In the genomic region with DNA sequence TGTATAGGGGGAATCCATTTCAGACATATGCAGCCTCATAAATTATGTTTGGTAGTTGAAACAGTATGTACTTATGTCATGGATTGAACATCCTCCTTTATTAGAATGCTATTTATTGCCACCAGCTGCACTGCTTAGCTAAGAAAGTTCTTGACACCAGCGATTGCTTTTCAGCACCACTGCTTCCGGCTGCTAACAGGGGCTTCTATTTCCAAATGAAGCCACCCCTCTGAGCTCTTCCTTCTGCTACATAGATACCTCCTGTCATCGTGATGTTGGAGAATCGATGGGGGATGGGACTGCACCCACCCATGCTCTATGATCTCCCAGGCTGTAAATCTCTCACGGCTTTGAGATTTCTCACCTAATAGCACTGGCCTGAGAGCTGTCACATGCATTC, we compare ENCODE assay signal across 17 cellular contexts.
A peak's percentile ranks its signal among the peaks of the same experiment; 100 is the strongest.
DNase-seq lines count a peak whose midpoint lies in the region; ATAC-seq, FAIRE-seq and TF ChIP-seq lines count a peak whose summit lies in the region.
"Had no signal": no experiment of that assay in that cellular context is flagged by ENCODE, and none has a peak within 500 bp of the region (broad histone marks: within the 10 kb centered on the region; RNA-seq: fewer than 3 reads in every experiment).

No MANE protein-coding gene starts in this region.

- no peak for TF ChIP-seq CTCF in neural cell (IDR thresholded peaks at IDR 0.05; ENCODE audit: poor library complexity, severe bottlenecking)
- TF ChIP-seq CTCF in HepG2 (CRISPR knock-in tag; IDR thresholded peaks at IDR 0.05) = no peak

- H3K36me3 ChIP-seq in neural cell (ENCODE audit: insufficient read depth, low read length) (no peaks in the 10 kb centered on the region), HepG2 (replicated peaks in 1 of 2; ENCODE audit: control insufficient read depth in 1 of 2, insufficient read depth in 2 of 2, low read length in 2 of 2) (no peaks in the 10 kb centered on the region)
- H3K36me3 ChIP-seq: BLaER1 had no signal

- no peaks in the 10 kb centered on the region for H4K20me1 ChIP-seq in neural cell (ENCODE audit: insufficient read depth)
- no peaks in the 10 kb centered on the region for H4K20me1 ChIP-seq in HepG2 (ENCODE audit: insufficient read depth, low read length)
- H4K20me1 ChIP-seq: BLaER1 had no signal

- ATAC-seq in HG03521 (IDR thresholded peaks at IDR 0.05; ENCODE audit: unreplicated experiment) = no peak
- no peak for ATAC-seq in HepG2
- ATAC-seq in GM19455 (IDR thresholded peaks at IDR 0.05; ENCODE audit: unreplicated experiment) = no peak
- ATAC-seq: HCT116 had no signal

- intact Hi-C loops in HepG2 (cut with micrococcal nuclease; ENCODE audit: unreplicated experiment) = no loop called here

- H2AFZ ChIP-seq in neural cell (ENCODE audit: low read depth, low read length) (no peak overlapping the region), HepG2 (ENCODE audit: low read length) (no peak overlapping the region)

- in situ Hi-C loops in HepG2 (cut with HindIII; ENCODE audit: extremely low pct_ligation_motif_present, low pct_unique_long_range_greater_than_20kb) = no loop called here

- no peak for FAIRE-seq in HepG2 (lab: Jason Lieb, UNC)

- 11% methylated on average over 5 of the region's 5 CpGs for whole genome bisulfite sequencing in HepG2 (ENCODE audit: low lambda C conversion rate)

- no peak for TF ChIP-seq POLR2A in HepG2 (IDR thresholded peaks at IDR 0.05; ENCODE audit: insufficient read depth in 1 of 2, low read depth in 2 of 2, low read length in 2 of 2)

- DNase-seq in NCI-H2227 (lab: John Stamatoyannopoulos, UW; ENCODE audit: unreplicated experiment) (peak; percentile 23), NCI-H2227 treated with DMSO at 0.1 percent for 48 hours (lab: John Stamatoyannopoulos, UW) (no peak), HepG2 (ENCODE audit: low spot score) (no peak)
- DNase-seq: 8988T; CD4-positive, alpha-beta memory T cell; DMS153; DMS79; GDM1; GOT3; H7; HFFc6 had no signal

- H3K27me3 ChIP-seq in neural cell (ENCODE audit: insufficient read depth, low read depth, low read length) (no peaks in the 10 kb centered on the region), HepG2 (ENCODE audit: control insufficient read depth in 1 of 2, insufficient read depth in 2 of 2, low read length in 2 of 2) (no peaks in the 10 kb centered on the region; a peak in 1 of 5 replicates)
- H3K27me3 ChIP-seq: BLaER1 had no signal

- no peaks in the 10 kb centered on the region for H3K9me3 ChIP-seq in neural cell (ENCODE audit: low read length)
- no peaks in the 10 kb centered on the region for H3K9me3 ChIP-seq in HepG2 (ENCODE audit: low read length)
- H3K9me3 ChIP-seq: BLaER1 had no signal

- no peaks in the 10 kb centered on the region for H3K79me2 ChIP-seq in neural cell (replicated peaks; ENCODE audit: insufficient read depth, low read length)
- no peaks in the 10 kb centered on the region for H3K79me2 ChIP-seq in HepG2 (ENCODE audit: insufficient read depth, low read length)

- H3K4me3 ChIP-seq in neural cell (ENCODE audit: low read length) (peak overlapping the region; percentile 25), HepG2 (replicated peaks in 1 of 3; ENCODE audit: insufficient read depth in 1 of 3, low read depth in 2 of 3, low read length in 3 of 3) (no peak overlapping the region)
- H3K4me3 ChIP-seq: BLaER1 had no signal

- TF ChIP-seq EP300 in neural cell (conservative IDR thresholded peaks at IDR 0.05; ENCODE audit: poor library complexity, severe bottlenecking) = no peak
- TF ChIP-seq EP300 in HepG2 (IDR thresholded peaks at IDR 0.05; ENCODE audit: low read depth in 2 of 2, low read length in 2 of 2) = no peak
- TF ChIP-seq EP300 in HepG2 (CRISPR knock-in tag; IDR thresholded peaks at IDR 0.05; ENCODE audit: borderline replicate concordance) = no peak

- H3K4me1 ChIP-seq in HepG2 (ENCODE audit: insufficient read depth, low read length) = 0 out of 2 replicates have a peak, but pooled peaks cover 5% of the 10 kb centered on the region
- H3K4me1 ChIP-seq: BLaER1 had no signal

- H3F3A ChIP-seq in neural cell (ENCODE audit: insufficient read depth, low read length, poor library complexity, severe bottlenecking) = no peaks in the 10 kb centered on the region

- H3K9me2 ChIP-seq in neural cell (ENCODE audit: insufficient read depth, low read length) = no peaks in the 10 kb centered on the region

- H3K9ac ChIP-seq in neural cell (ENCODE audit: low read length) (no peak overlapping the region), HepG2 (ENCODE audit: insufficient read depth, low read depth, low read length) (no peak overlapping the region)
- H3K9ac ChIP-seq: BLaER1 had no signal

- peak overlapping the region; percentile 27 for H3K27ac ChIP-seq in neural cell (ENCODE audit: low read length)
- no peak overlapping the region for H3K27ac ChIP-seq in HepG2 (ENCODE audit: extremely low read length, insufficient read depth, low read length)
- H3K27ac ChIP-seq: BLaER1 had no signal

- CTCF ChIA-PET in HepG2 (lab: Yijun Ruan, JAX; ENCODE audit: low intra/inter-chr PET ratio, low total read pairs) = no interaction called here

- no TSS peak for BruUV-seq in HepG2 (replicated peaks; lab: Mats Ljungman, UMichigan)

- TF ChIP-seq RAD21 in neural cell (conservative IDR thresholded peaks at IDR 0.05) = no peak
- TF ChIP-seq RAD21 in HepG2 (CRISPR knock-in tag; IDR thresholded peaks at IDR 0.05) = no peak

- POLR2A ChIA-PET in HepG2 (lab: Yijun Ruan, JAX) = no interaction called here

- peak overlapping the region; percentile 4 for H3K4me2 ChIP-seq in neural cell (ENCODE audit: low read length)
- H3K4me2 ChIP-seq in HepG2 (ENCODE audit: low read depth, low read length) = no peak overlapping the region
- H3K4me2 ChIP-seq: BLaER1 had no signal

TF ChIP-seq in PFSK-1, 5 proteins besides CTCF, POLR2A, EP300 and RAD21 (continues in another document):
- no peak for TF ChIP-seq FOXP2 (optimal IDR thresholded peaks at IDR 0.05; ENCODE audit: borderline replicate concordance, extremely low read depth, extremely low read length, insufficient read depth)
- no peak for TF ChIP-seq TAF1 (IDR thresholded peaks at IDR 0.05; ENCODE audit: borderline replicate concordance, insufficient read depth, low read length)
- no peak for TF ChIP-seq SIN3A (IDR thresholded peaks at IDR 0.05; ENCODE audit: borderline replicate concordance, insufficient read depth, low read length)

TF ChIP-seq in neural cell, 6 proteins besides CTCF, POLR2A, EP300 and RAD21 (continues in another document):
- TF ChIP-seq, protein P1, sequence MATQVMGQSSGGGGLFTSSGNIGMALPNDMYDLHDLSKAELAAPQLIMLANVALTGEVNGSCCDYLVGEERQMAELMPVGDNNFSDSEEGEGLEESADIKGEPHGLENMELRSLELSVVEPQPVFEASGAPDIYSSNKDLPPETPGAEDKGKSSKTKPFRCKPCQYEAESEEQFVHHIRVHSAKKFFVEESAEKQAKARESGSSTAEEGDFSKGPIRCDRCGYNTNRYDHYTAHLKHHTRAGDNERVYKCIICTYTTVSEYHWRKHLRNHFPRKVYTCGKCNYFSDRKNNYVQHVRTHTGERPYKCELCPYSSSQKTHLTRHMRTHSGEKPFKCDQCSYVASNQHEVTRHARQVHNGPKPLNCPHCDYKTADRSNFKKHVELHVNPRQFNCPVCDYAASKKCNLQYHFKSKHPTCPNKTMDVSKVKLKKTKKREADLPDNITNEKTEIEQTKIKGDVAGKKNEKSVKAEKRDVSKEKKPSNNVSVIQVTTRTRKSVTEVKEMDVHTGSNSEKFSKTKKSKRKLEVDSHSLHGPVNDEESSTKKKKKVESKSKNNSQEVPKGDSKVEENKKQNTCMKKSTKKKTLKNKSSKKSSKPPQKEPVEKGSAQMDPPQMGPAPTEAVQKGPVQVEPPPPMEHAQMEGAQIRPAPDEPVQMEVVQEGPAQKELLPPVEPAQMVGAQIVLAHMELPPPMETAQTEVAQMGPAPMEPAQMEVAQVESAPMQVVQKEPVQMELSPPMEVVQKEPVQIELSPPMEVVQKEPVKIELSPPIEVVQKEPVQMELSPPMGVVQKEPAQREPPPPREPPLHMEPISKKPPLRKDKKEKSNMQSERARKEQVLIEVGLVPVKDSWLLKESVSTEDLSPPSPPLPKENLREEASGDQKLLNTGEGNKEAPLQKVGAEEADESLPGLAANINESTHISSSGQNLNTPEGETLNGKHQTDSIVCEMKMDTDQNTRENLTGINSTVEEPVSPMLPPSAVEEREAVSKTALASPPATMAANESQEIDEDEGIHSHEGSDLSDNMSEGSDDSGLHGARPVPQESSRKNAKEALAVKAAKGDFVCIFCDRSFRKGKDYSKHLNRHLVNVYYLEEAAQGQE (IDR thresholded peaks at IDR 0.05; ENCODE audit: borderline replicate concordance) = no peak
- no peak for TF ChIP-seq POLR2AphosphoS5 (IDR thresholded peaks at IDR 0.05)
- TF ChIP-seq EZH2 (IDR thresholded peaks at IDR 0.05; ENCODE audit: borderline replicate concordance, insufficient read depth, low read length, poor library complexity, severe bottlenecking) = no peak
- TF ChIP-seq SMC3 (conservative IDR thresholded peaks at IDR 0.05; ENCODE audit: poor library complexity) = no peak

TF ChIP-seq in HepG2, 621 proteins besides CTCF, POLR2A, EP300 and RAD21 (continues in another document):
- TF ChIP-seq NFIB (CRISPR knock-in tag; IDR thresholded peaks at IDR 0.05; ENCODE audit: borderline replicate concordance) (no peak), CBX2 (IDR thresholded peaks at IDR 0.05; ENCODE audit: low read depth, low read length) (no peak), CBX2 (CRISPR knock-in tag; IDR thresholded peaks at IDR 0.05; ENCODE audit: low read depth) (no peak), STAT5B (CRISPR knock-in tag; IDR thresholded peaks at IDR 0.05) (no peak), ATF7-NPFF (CRISPR knock-in tag; IDR thresholded peaks at IDR 0.05; ENCODE audit: low read depth) (no peak), MIXL1 (CRISPR knock-in tag; IDR thresholded peaks at IDR 0.05) (no peak), RFXANK (CRISPR knock-in tag; IDR thresholded peaks at IDR 0.05) (no peak), ZFP90 (CRISPR knock-in tag; IDR thresholded peaks at IDR 0.05; ENCODE audit: borderline replicate concordance) (no peak)
